ENCODE assay signal across 7 cellular contexts in the genomic region with DNA sequence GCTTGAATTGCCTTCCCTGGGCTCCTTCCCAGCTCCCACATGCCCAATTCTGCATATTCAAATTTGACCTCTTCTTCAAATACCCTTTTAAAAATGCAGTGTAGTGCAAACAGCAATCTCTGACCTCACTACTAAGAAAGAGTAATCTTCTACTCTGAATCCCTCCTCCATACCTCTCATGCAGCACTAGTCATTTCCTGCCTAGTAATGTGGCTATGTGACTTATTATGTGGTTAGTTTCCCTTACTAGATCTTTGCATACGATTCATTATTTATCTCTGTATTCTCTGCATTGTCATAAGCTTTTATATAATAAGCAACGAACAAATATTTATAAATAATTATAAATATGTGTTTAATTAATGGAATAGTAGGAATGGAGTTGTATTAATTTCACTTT. TPM values are rescaled to one million over a fixed set of nuclear protein-coding genes. Genes with fewer than 3 reads are reported as not detected.
DNase-seq lines count a peak whose midpoint lies in the region; ATAC-seq and TF ChIP-seq lines count a peak whose summit lies in the region.

No MANE protein-coding gene starts in this region.

- H3K79me2 ChIP-seq in GM23338 (replicated peaks; ENCODE audit: insufficient read depth) (no peaks in the 10 kb centered on the region), Loucy (ENCODE audit: insufficient read depth, low read length) (no peaks in the 10 kb centered on the region)

- H3K4me2 ChIP-seq in GM23338 (peak overlapping the region; percentile 1; the same call in 1 of the 2 replicates), Loucy (ENCODE audit: low read depth, low read length, poor library complexity, severe bottlenecking) (peak overlapping the region; percentile 40)

- H3K27me3 ChIP-seq in GM23338 (ENCODE audit: insufficient read depth) (no peaks in the 10 kb centered on the region), Loucy (ENCODE audit: insufficient read depth, low read length, poor library complexity, severe bottlenecking) (no peaks in the 10 kb centered on the region)

- H3K4me3 ChIP-seq in GM23338 (no peak overlapping the region), Loucy (ENCODE audit: low read length, poor library complexity, severe bottlenecking) (peak overlapping the region; percentile 20)

- no peak overlapping the region for H3K27ac Mint-ChIP-seq in GM23338
- peak overlapping the region; percentile 86 for H3K27ac Mint-ChIP-seq in activated naive CD8-positive, alpha-beta T cell treated with anti-CD3 and anti-CD28 coated beads, Interleukin-2, amount 50 U/mL, for 24 hours
- H3K27ac Mint-ChIP-seq in stimulated activated naive CD8-positive, alpha-beta T cell treated with anti-CD3 and anti-CD28 coated beads, Interleukin-15, Interleukin-2, amounts not matched to agents 100 ng/mL and 50 ng/mL, for 24 hours = peak overlapping the region; percentile 75

- H4K20me1 ChIP-seq in GM23338 (replicated peaks; ENCODE audit: insufficient read depth) = no peaks in the 10 kb centered on the region
- H4K20me1 ChIP-seq in Loucy (ENCODE audit: insufficient read depth, low read length, poor library complexity, severe bottlenecking) = no peaks in the 10 kb centered on the region

- no peaks in the 10 kb centered on the region for H3K9me3 ChIP-seq in Loucy (ENCODE audit: insufficient read depth, low read depth, low read length)

- no peak overlapping the region for H3K27ac ChIP-seq in GM23338 (ENCODE audit: low read depth)

- H2AFZ ChIP-seq in GM23338 = no peak overlapping the region
- H2AFZ ChIP-seq in Loucy (ENCODE audit: low read length) = no peak overlapping the region; the same call in 1 of the 2 replicates

- no peaks in the 10 kb centered on the region for H3K36me3 ChIP-seq in GM23338 (ENCODE audit: insufficient read depth)
- no peaks in the 10 kb centered on the region for H3K36me3 ChIP-seq in Loucy (ENCODE audit: insufficient read depth, low read length)

- H3K27me3 Mint-ChIP-seq in GM23338 (ENCODE audit: insufficient read depth, low read depth, poor library complexity) = peaks cover 3% of the 10 kb centered on the region
- no peaks in the 10 kb centered on the region for H3K27me3 Mint-ChIP-seq in activated naive CD8-positive, alpha-beta T cell treated with anti-CD3 and anti-CD28 coated beads, Interleukin-2, amount 50 U/mL, for 24 hours
- no peaks in the 10 kb centered on the region for H3K27me3 Mint-ChIP-seq in stimulated activated naive CD8-positive, alpha-beta T cell treated with anti-CD3 and anti-CD28 coated beads, Interleukin-15, Interleukin-2, amounts not matched to agents 100 ng/mL and 50 ng/mL, for 24 hours

- no peak overlapping the region for H3K4me3 Mint-ChIP-seq in GM23338
- H3K4me3 Mint-ChIP-seq in activated naive CD8-positive, alpha-beta T cell treated with anti-CD3 and anti-CD28 coated beads, Interleukin-2, amount 50 U/mL, for 24 hours = peak overlapping the region; percentile 58
- H3K4me3 Mint-ChIP-seq in stimulated activated naive CD8-positive, alpha-beta T cell treated with anti-CD3 and anti-CD28 coated beads, Interleukin-15, Interleukin-2, amounts not matched to agents 100 ng/mL and 50 ng/mL, for 24 hours = peak overlapping the region; percentile 45

- H3K9me2 ChIP-seq in GM23338 (ENCODE audit: insufficient read depth) (no peaks in the 10 kb centered on the region), Loucy (replicated peaks; ENCODE audit: low read depth, low read length) (no peaks in the 10 kb centered on the region)

- TF ChIP-seq CTCF in GM23338 (conservative IDR thresholded peaks at IDR 0.05; ENCODE audit: low read depth in 2 of 2) (no peak), Loucy (conservative IDR thresholded peaks at IDR 0.05; ENCODE audit: low read length) (no peak)

- peaks cover 20% of the 10 kb centered on the region for H3K4me1 Mint-ChIP-seq in GM23338
- H3K4me1 Mint-ChIP-seq in activated naive CD8-positive, alpha-beta T cell treated with anti-CD3 and anti-CD28 coated beads, Interleukin-2, amount 50 U/mL, for 24 hours = peaks cover 52% of the 10 kb centered on the region
- peaks cover 48% of the 10 kb centered on the region for H3K4me1 Mint-ChIP-seq in stimulated activated naive CD8-positive, alpha-beta T cell treated with anti-CD3 and anti-CD28 coated beads, Interleukin-15, Interleukin-2, amounts not matched to agents 100 ng/mL and 50 ng/mL, for 24 hours (ENCODE audit: low read depth)

- ATAC-seq in GM18520 (IDR thresholded peaks at IDR 0.05; ENCODE audit: unreplicated experiment) (peak; percentile 99), GM23338 (no peak)
- peak; percentile 99 for ATAC-seq in activated naive CD8-positive, alpha-beta T cell treated with anti-CD3 and anti-CD28 coated beads, Interleukin-2, amount 50 U/mL, for 24 hours

- no peaks in the 10 kb centered on the region for H3K36me3 Mint-ChIP-seq in GM23338 (ENCODE audit: low read depth)
- H3K36me3 Mint-ChIP-seq in activated naive CD8-positive, alpha-beta T cell treated with anti-CD3 and anti-CD28 coated beads, Interleukin-2, amount 50 U/mL, for 24 hours (ENCODE audit: low read depth) = peaks cover 17% of the 10 kb centered on the region
- no peaks in the 10 kb centered on the region for H3K36me3 Mint-ChIP-seq in stimulated activated naive CD8-positive, alpha-beta T cell treated with anti-CD3 and anti-CD28 coated beads, Interleukin-15, Interleukin-2, amounts not matched to agents 100 ng/mL and 50 ng/mL, for 24 hours (ENCODE audit: low read depth)

- no peaks in the 10 kb centered on the region for H3F3A ChIP-seq in GM23338 (replicated peaks; ENCODE audit: low read depth)
- no peaks in the 10 kb centered on the region for H3F3A ChIP-seq in Loucy (ENCODE audit: low read depth)

- no peak for DNase-seq in GM23338 (ENCODE audit: low spot score)
- no peak for DNase-seq in activated naive CD8-positive, alpha-beta T cell treated with anti-CD3 and anti-CD28 coated beads, Interleukin-2, amount 50 U/mL, for 24 hours
- DNase-seq in NCI-H187 treated with DMSO at 0.1 percent for 48 hours (lab: John Stamatoyannopoulos, UW) = no peak
- no peak for DNase-seq in nucleus accumbens (lab: John Stamatoyannopoulos, UW)

- H3K9me3 Mint-ChIP-seq in GM23338 = no peaks in the 10 kb centered on the region; the same call in 1 of the 3 replicates
- H3K9me3 Mint-ChIP-seq in activated naive CD8-positive, alpha-beta T cell treated with anti-CD3 and anti-CD28 coated beads, Interleukin-2, amount 50 U/mL, for 24 hours = peaks cover 23% of the 10 kb centered on the region
- peaks cover 7% of the 10 kb centered on the region for H3K9me3 Mint-ChIP-seq in stimulated activated naive CD8-positive, alpha-beta T cell treated with anti-CD3 and anti-CD28 coated beads, Interleukin-15, Interleukin-2, amounts not matched to agents 100 ng/mL and 50 ng/mL, for 24 hours

- H3K4me1 ChIP-seq in GM23338 (ENCODE audit: insufficient read depth) (peaks cover 20% of the 10 kb centered on the region), Loucy (ENCODE audit: insufficient read depth, low read length, poor library complexity, severe bottlenecking) (peaks cover 11% of the 10 kb centered on the region)

- H3K9ac ChIP-seq in Loucy (ENCODE audit: low read depth, low read length, poor library complexity, severe bottlenecking) = no peak overlapping the region

TF ChIP-seq in GM23338, 12 proteins besides CTCF, POLR2A, EP300 and RAD21 (continues in another document):
- TF ChIP-seq, protein P1, sequence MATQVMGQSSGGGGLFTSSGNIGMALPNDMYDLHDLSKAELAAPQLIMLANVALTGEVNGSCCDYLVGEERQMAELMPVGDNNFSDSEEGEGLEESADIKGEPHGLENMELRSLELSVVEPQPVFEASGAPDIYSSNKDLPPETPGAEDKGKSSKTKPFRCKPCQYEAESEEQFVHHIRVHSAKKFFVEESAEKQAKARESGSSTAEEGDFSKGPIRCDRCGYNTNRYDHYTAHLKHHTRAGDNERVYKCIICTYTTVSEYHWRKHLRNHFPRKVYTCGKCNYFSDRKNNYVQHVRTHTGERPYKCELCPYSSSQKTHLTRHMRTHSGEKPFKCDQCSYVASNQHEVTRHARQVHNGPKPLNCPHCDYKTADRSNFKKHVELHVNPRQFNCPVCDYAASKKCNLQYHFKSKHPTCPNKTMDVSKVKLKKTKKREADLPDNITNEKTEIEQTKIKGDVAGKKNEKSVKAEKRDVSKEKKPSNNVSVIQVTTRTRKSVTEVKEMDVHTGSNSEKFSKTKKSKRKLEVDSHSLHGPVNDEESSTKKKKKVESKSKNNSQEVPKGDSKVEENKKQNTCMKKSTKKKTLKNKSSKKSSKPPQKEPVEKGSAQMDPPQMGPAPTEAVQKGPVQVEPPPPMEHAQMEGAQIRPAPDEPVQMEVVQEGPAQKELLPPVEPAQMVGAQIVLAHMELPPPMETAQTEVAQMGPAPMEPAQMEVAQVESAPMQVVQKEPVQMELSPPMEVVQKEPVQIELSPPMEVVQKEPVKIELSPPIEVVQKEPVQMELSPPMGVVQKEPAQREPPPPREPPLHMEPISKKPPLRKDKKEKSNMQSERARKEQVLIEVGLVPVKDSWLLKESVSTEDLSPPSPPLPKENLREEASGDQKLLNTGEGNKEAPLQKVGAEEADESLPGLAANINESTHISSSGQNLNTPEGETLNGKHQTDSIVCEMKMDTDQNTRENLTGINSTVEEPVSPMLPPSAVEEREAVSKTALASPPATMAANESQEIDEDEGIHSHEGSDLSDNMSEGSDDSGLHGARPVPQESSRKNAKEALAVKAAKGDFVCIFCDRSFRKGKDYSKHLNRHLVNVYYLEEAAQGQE (IDR thresholded peaks at IDR 0.05; ENCODE audit: unreplicated experiment) = no peak
- no peak for TF ChIP-seq CREB1 (CRISPR knock-in tag; IDR thresholded peaks at IDR 0.05; ENCODE audit: low read depth)

RNA-seq across cellular contexts. Expression of gene VPS54, which starts 17.1 kb away (rescaled TPM):
- total RNA-seq in GM23338 (2014; rRNA removed; shearing (Covaris generic)) = 17.0 and 20.7 TPM in 2 replicates
- 6.1 and 6.6 TPM in 2 replicates for polyA plus RNA-seq in GM23338 (2016; fragmentation: Nextera tagmentation; extraction: Ambion mirVana)
